ENCODE assay signal across 9 cellular contexts in the genomic region with DNA sequence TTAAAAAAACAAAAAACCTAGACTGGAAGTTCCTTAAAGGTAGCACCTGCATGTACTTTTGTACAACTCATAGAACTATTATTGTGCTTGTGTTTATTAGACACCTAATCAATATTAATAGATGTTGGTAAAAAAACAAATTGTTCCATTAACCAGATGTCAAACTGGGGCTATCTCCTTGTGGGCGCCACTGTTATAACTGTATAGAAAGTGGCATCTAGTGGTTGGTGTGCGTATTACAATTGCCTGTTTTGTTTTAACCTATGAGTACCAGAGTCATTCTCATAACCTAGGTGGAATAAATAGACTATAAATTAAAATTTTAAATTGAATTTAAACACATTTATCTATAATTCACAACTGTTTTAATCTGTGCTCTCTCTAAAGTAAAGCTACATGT.
DNase-seq lines count a peak whose midpoint lies in the region; ATAC-seq and TF ChIP-seq lines count a peak whose summit lies in the region.
"Had no signal": no experiment of that assay in that cellular context is flagged by ENCODE, and none has a peak within 500 bp of the region (broad histone marks: within the 10 kb centered on the region; RNA-seq: fewer than 3 reads in every experiment).

No MANE protein-coding gene starts in this region.

- intact Hi-C loops in testis (cut with DNase I; ENCODE audit: low total_unique reads): no loop called here

- H3K36me3 ChIP-seq in GM23338 (ENCODE audit: insufficient read depth) (no peaks in the 10 kb centered on the region), Karpas-422 (ENCODE audit: insufficient read depth, low read length) (no peaks in the 10 kb centered on the region), testis (ENCODE audit: low read depth, missing control alignments) (no peaks in the 10 kb centered on the region)

- H3K4me3 ChIP-seq in GM23338 (no peak overlapping the region), Karpas-422 (ENCODE audit: low read length) (no peak overlapping the region), testis (no peak overlapping the region)

- TF ChIP-seq POLR2A in testis (IDR thresholded peaks at IDR 0.05): no peak

- H3K4me2 ChIP-seq in GM23338: no peak overlapping the region
- H3K4me2 ChIP-seq in Karpas-422 (ENCODE audit: low read depth, low read length, poor library complexity, severe bottlenecking): no peak overlapping the region

- H3K27ac Mint-ChIP-seq in GM23338: no peak overlapping the region
- H3K27ac Mint-ChIP-seq: activated naive CD8-positive, alpha-beta T cell had no signal

- H3K79me2 ChIP-seq in GM23338 (replicated peaks; ENCODE audit: insufficient read depth) (no peaks in the 10 kb centered on the region), Karpas-422 (ENCODE audit: low read length) (no peaks in the 10 kb centered on the region)

- H3F3A ChIP-seq in GM23338 (replicated peaks; ENCODE audit: low read depth): no peaks in the 10 kb centered on the region

- H2AFZ ChIP-seq in GM23338 (no peak overlapping the region), Karpas-422 (ENCODE audit: low read length) (no peak overlapping the region)

- no peaks in the 10 kb centered on the region for H3K9me2 ChIP-seq in GM23338 (ENCODE audit: insufficient read depth)
- H3K9me2 ChIP-seq in Karpas-422 (replicated peaks; ENCODE audit: insufficient read depth, low read length): no peaks in the 10 kb centered on the region

- no peak overlapping the region for H3K4me3 Mint-ChIP-seq in GM23338
- H3K4me3 Mint-ChIP-seq: activated naive CD8-positive, alpha-beta T cell had no signal

- H4K20me1 ChIP-seq in GM23338 (replicated peaks; ENCODE audit: insufficient read depth): no peaks in the 10 kb centered on the region
- no peaks in the 10 kb centered on the region for H4K20me1 ChIP-seq in Karpas-422 (ENCODE audit: insufficient read depth, low read depth, low read length)

- H3K9me3 Mint-ChIP-seq in GM23338: no peaks in the 10 kb centered on the region; the same call in 1 of the 3 replicates

- WGBS in testis, 2 donors: 68 to 71% methylated on average over 2 of the region's 2 CpGs

- H3K27me3 ChIP-seq in GM23338 (ENCODE audit: insufficient read depth): no peaks in the 10 kb centered on the region
- no peaks in the 10 kb centered on the region for H3K27me3 ChIP-seq in Karpas-422 (ENCODE audit: low read length)
- H3K27me3 ChIP-seq in testis: no peaks in the 10 kb centered on the region

- H3K4me1 Mint-ChIP-seq in GM23338: peaks cover 16% of the 10 kb centered on the region

- TF ChIP-seq CTCF in GM23338 (conservative IDR thresholded peaks at IDR 0.05; ENCODE audit: low read depth in 2 of 2) (peak; percentile 65 to 71), testis (IDR thresholded peaks at IDR 0.05) (peak; percentile 59 to 68 (median 67))

- no peaks in the 10 kb centered on the region for H3K27me3 Mint-ChIP-seq in GM23338 (ENCODE audit: insufficient read depth, low read depth, poor library complexity)
- H3K27me3 Mint-ChIP-seq: activated naive CD8-positive, alpha-beta T cell had no signal

- peaks cover 7% of the 10 kb centered on the region; the same call in 2 of the 3 replicates for H3K36me3 Mint-ChIP-seq in GM23338 (ENCODE audit: low read depth)
- H3K36me3 Mint-ChIP-seq: activated naive CD8-positive, alpha-beta T cell had no signal

- peak; percentile 2 for DNase-seq in SKM-1 treated with dmso at 0.1 percent for 144 hours (lab: John Stamatoyannopoulos, UW; ENCODE audit: unreplicated experiment)
- DNase-seq in SKM-1 (lab: John Stamatoyannopoulos, UW; ENCODE audit: unreplicated experiment): no peak
- peak; percentile 63 for DNase-seq in GM23338 (ENCODE audit: low spot score)
- peak; percentile 72 for DNase-seq in Karpas-422
- DNase-seq in SK-N-DZ (ENCODE audit: low spot score): peak; percentile 4
- DNase-seq in glomerular endothelial cell (ENCODE audit: extremely low read depth, low read depth, low spot score): peak; percentile 23
- peak; percentile 34 for DNase-seq in testis
- no peak for DNase-seq in activated gamma-delta T cell treated with Interleukin-2 at 50 U/mL for 16 hours

- H3K9ac ChIP-seq in Karpas-422 (ENCODE audit: low read length): no peak overlapping the region

- ATAC-seq in GM23338: peak; percentile 51

- H3K27ac ChIP-seq in GM23338 (ENCODE audit: low read depth) (no peak overlapping the region), Karpas-422 (ENCODE audit: low read length) (no peak overlapping the region), testis (no peak overlapping the region)

- peaks cover 11% of the 10 kb centered on the region; the same call in 1 of the 2 replicates for H3K4me1 ChIP-seq in GM23338 (ENCODE audit: insufficient read depth)
- no peaks in the 10 kb centered on the region for H3K4me1 ChIP-seq in Karpas-422 (ENCODE audit: low read length)
- H3K4me1 ChIP-seq in testis: no peaks in the 10 kb centered on the region

- no peaks in the 10 kb centered on the region for H3K9me3 ChIP-seq in Karpas-422 (ENCODE audit: low read length)
- H3K9me3 ChIP-seq in testis: no peaks in the 10 kb centered on the region

TF ChIP-seq in GM23338, 12 proteins besides CTCF, POLR2A, EP300 and RAD21:
- TF ChIP-seq ETS1 (IDR thresholded peaks at IDR 0.05): no peak
- TF ChIP-seq STAT1 (IDR thresholded peaks at IDR 0.05; ENCODE audit: unreplicated experiment): no peak
- TF ChIP-seq NANOG (IDR thresholded peaks at IDR 0.05; ENCODE audit: borderline replicate concordance): no peak

Comparison
In these comparisons a context has a peak if more than half of its experiments do, and no peak if none do; other contexts are left out.
1. DNase-seq: peak in SKM-1 treated with dmso at 0.1 percent for 144 hours (single experiment), GM23338 (single experiment), Karpas-422 (single experiment), SK-N-DZ (single experiment), glomerular endothelial cell (single experiment) and testis (single experiment); none in SKM-1 (single experiment) and activated gamma-delta T cell treated with Interleukin-2 at 50 U/mL for 16 hours (single experiment).